ENCODE assay signal across 16 cellular contexts in genomic region chr12:52956987-52957386, GRCh38. TPM values are rescaled to one million over a fixed set of nuclear protein-coding genes. Genes with fewer than 3 reads are reported as not detected.
DNase-seq lines count a peak whose midpoint lies in the region; TF ChIP-seq lines count a peak whose summit lies in the region.
"Had no signal": no experiment of that assay in that cellular context is flagged by ENCODE, and none has a peak within 500 bp of the region (broad histone marks: within the 10 kb centered on the region; RNA-seq: fewer than 3 reads in every experiment).

No MANE protein-coding gene starts in this region.

- 61 to 63% methylated on average over 5 of the region's 5 CpGs for WGBS in endodermal cell (ENCODE audit: insufficient coverage in 1 of 2, insufficient read length in 1 of 2), 2 experiments

- H3K9ac ChIP-seq in endodermal cell (ENCODE audit: extremely low read depth, low read length, poor library complexity, severe bottlenecking): peak overlapping the region; percentile 18

- H3K27me3 Mint-ChIP-seq in endodermal cell (ENCODE audit: insufficient read depth): no peaks in the 10 kb centered on the region
- H3K27me3 Mint-ChIP-seq: progenitor cell of endocrine pancreas had no signal

- no peak for TF ChIP-seq CTCF in endodermal cell (conservative IDR thresholded peaks at IDR 0.05)
- TF ChIP-seq CTCF in Peyer's patch (IDR thresholded peaks at IDR 0.05): no peak

- H3K27ac ChIP-seq in endodermal cell (ENCODE audit: low read depth, low read length) (no peak overlapping the region), Peyer's patch (no peak overlapping the region)
- H3K27ac ChIP-seq: 22Rv1, epithelial cell of prostate had no signal

- no peaks in the 10 kb centered on the region for H3K9me3 Mint-ChIP-seq in endodermal cell

- H3K4me1 ChIP-seq in endodermal cell (ENCODE audit: control insufficient read depth, insufficient read depth, low read length) (no peaks in the 10 kb centered on the region), Peyer's patch (no peaks in the 10 kb centered on the region)

- TF ChIP-seq POLR2A in Peyer's patch (IDR thresholded peaks at IDR 0.05): no peak

- in situ Hi-C loops in KBM-7 (cut with MboI; ENCODE audit: low pct_unique_long_range_greater_than_20kb, low sequenced_read_pairs): loop anchor here (10.0 kb wide), 1 partner anchor 52 kb away; the partner anchor contains the start of gene KRT8

- peaks cover 15% of the 10 kb centered on the region for H3K36me3 ChIP-seq in endodermal cell (ENCODE audit: control insufficient read depth, insufficient read depth, low read length)
- H3K36me3 ChIP-seq in Peyer's patch: peaks cover 0 to 10% (median 0%) of the 10 kb centered on the region in 3 donors

- H3K27me3 ChIP-seq in endodermal cell (ENCODE audit: control insufficient read depth, insufficient read depth, low read length, poor library complexity, severe bottlenecking): no peaks in the 10 kb centered on the region
- no peaks in the 10 kb centered on the region for H3K27me3 ChIP-seq in Peyer's patch

- peaks cover 14% of the 10 kb centered on the region for H3K36me3 Mint-ChIP-seq in endodermal cell (ENCODE audit: low read depth)
- H3K36me3 Mint-ChIP-seq: activated CD8-positive, alpha-beta memory T cell treated with anti-CD3 and anti-CD28 coated beads, Interleukin-2, amount 10 ng/mL, durations not matched to agents 7 days and 5 days had no signal

- no peak overlapping the region for H3K4me3 ChIP-seq in endodermal cell (ENCODE audit: low read length)
- H3K4me3 ChIP-seq in Peyer's patch: no peak overlapping the region

- peak overlapping the region; percentile 77 for H3K27ac Mint-ChIP-seq in endodermal cell
- H3K27ac Mint-ChIP-seq: activated CD8-positive, alpha-beta memory T cell treated with anti-CD3 and anti-CD28 coated beads, Interleukin-2, amount 10 ng/mL, durations not matched to agents 7 days and 5 days; progenitor cell of endocrine pancreas had no signal

- peaks cover 8% of the 10 kb centered on the region for H3K4me1 Mint-ChIP-seq in endodermal cell

- H3K9me3 ChIP-seq in endodermal cell (ENCODE audit: control insufficient read depth, low read length): no peaks in the 10 kb centered on the region
- H3K9me3 ChIP-seq in Peyer's patch: no peaks in the 10 kb centered on the region

- intact Hi-C loops in cardiac septum (cut with DNase I): no loop called here

- no peak overlapping the region for H3K4me3 Mint-ChIP-seq in endodermal cell
- H3K4me3 Mint-ChIP-seq: activated CD8-positive, alpha-beta memory T cell treated with anti-CD3 and anti-CD28 coated beads, Interleukin-2, amount 10 ng/mL, durations not matched to agents 7 days and 5 days had no signal

- DNase-seq in DMS153 (lab: John Stamatoyannopoulos, UW) (peak; percentile 18), DMS153 treated with DMSO at 0.1 percent for 48 hours (lab: John Stamatoyannopoulos, UW; ENCODE audit: unreplicated experiment) (no peak), KBM-7 (peak; percentile 46), NCI-H526 treated with DMSO at 0.1 percent for 48 hours (lab: John Stamatoyannopoulos, UW) (peak; percentile 37), endodermal cell (no peak), Peyer's patch (no peak), epidermal melanocyte (ENCODE audit: insufficient read length, low spot score) (no peak), cardiac septum (ENCODE audit: low spot score) (no peak)
- DNase-seq: activated CD8-positive, alpha-beta memory T cell treated with anti-CD3 and anti-CD28 coated beads, Interleukin-2, amount 10 ng/mL, durations not matched to agents 7 days and 5 days; anterior cingulate cortex; hippocampal formation; mesenchymal stem cell; NCI-H774 had no signal

RNA-seq across cellular contexts. Expression of gene KRT18, which starts 8.1 kb away (rescaled TPM):
- total RNA-seq in endodermal cell (1,000 to 10,000 TPM in 1 of 2 donors, 100 to 1,000 TPM in 1; 858 to 1,019 TPM), Peyer's patch (100 to 1,000 TPM; 320 to 614 (median 477) TPM), cardiac septum (10.7 TPM)
- polyA plus RNA-seq in endodermal cell (2013, experiment 1 of 2): 283 TPM
- polyA plus RNA-seq in endodermal cell (2013, experiment 2 of 2): 352 TPM

RNA-seq across cellular contexts. Expression of gene EIF4B, which starts 49.3 kb away (rescaled TPM):
- 100 to 1,000 TPM; 596 to 655 TPM for total RNA-seq in endodermal cell
- 388 TPM for polyA plus RNA-seq in endodermal cell (2013, experiment 1 of 2)
- polyA plus RNA-seq in endodermal cell (2013, experiment 2 of 2): 341 TPM
- 100 to 1,000 TPM; 234 to 531 (median 250) TPM for total RNA-seq in Peyer's patch
- total RNA-seq in cardiac septum: 324 TPM

RNA-seq across cellular contexts. Expression of gene KRT8, which starts 52.1 kb away (rescaled TPM):
- total RNA-seq in endodermal cell (1,000 to 10,000 TPM; 1,663 to 1,920 TPM), Peyer's patch (1,000 to 10,000 TPM; 1,046 to 2,452 (median 2,098) TPM), cardiac septum (82.2 TPM)
- polyA plus RNA-seq in endodermal cell (2013, experiment 1 of 2): 445 TPM
- polyA plus RNA-seq in endodermal cell (2013, experiment 2 of 2): 561 TPM

Comparison
In these comparisons a context has a peak if more than half of its experiments do, and no peak if none do; other contexts are left out.
1. DNase-seq: peak in DMS153 (single experiment), KBM-7 (single experiment) and NCI-H526 treated with DMSO at 0.1 percent for 48 hours (single experiment); none in DMS153 treated with DMSO at 0.1 percent for 48 hours (single experiment), endodermal cell (single experiment), Peyer's patch (0 of 3), epidermal melanocyte (single experiment) and cardiac septum (single experiment).
2. RNA of gene KRT18, which starts 8.1 kb away (total RNA-seq): 858 to 1,019 TPM in endodermal cell and 320 to 614 TPM in Peyer's patch; 10.7 TPM in cardiac septum (single experiment); every median in the first group is over 10 times any median in the second.
3. RNA of gene KRT8, which starts 52.1 kb away (total RNA-seq): 1,046 to 2,452 TPM in Peyer's patch and 1,663 to 1,920 TPM in endodermal cell; 82.2 TPM in cardiac septum (single experiment); every median in the first group is over 10 times any median in the second.